Comparison of ENCODE assay signal across 8 cellular contexts in the genomic region with DNA sequence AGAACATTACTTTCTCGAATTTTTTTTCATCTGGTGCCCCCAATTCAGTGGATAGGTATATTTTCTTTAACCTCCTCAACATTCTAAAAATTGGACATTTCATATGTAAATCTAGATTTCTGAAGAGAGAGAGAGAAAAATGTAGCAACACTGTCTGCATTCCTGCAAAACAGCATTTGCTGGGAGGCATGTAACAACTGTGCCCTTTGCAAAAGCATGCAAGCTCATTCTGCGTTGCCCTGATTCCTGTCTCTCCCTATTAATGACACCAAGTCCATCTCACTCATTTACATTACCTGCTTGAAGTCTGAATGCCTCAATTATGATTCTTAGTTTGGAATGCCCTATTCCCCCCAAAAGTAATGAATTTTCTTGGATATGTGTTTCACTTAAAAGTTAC.
"Had no signal": no experiment of that assay in that cellular context is flagged by ENCODE, and none has a peak within 500 bp of the region (broad histone marks: within the 10 kb centered on the region; RNA-seq: fewer than 3 reads in every experiment).

No MANE protein-coding gene starts in this region.

- H3K4me2 ChIP-seq: GM23338 had no signal

- ATAC-seq: GM23338, K562 had no signal

- H3K4me3 ChIP-seq: GM23338, K562 had no signal

- H2AFZ ChIP-seq: GM23338 had no signal

- FAIRE-seq: H1, H54, HTR-8/SVneo, K562 had no signal

- DNase-seq: H9, HCEC 1CT, IMR-90 had no signal
